14 cellular contexts compared by ENCODE assay signal in genomic region chr1:156356262-156356874, GRCh38. TPM values are rescaled to one million over a fixed set of nuclear protein-coding genes. Genes with fewer than 3 reads are reported as not detected.
A peak's percentile ranks its signal among the peaks of the same experiment; 100 is the strongest.
DNase-seq lines count a peak whose midpoint lies in the region; ATAC-seq, FAIRE-seq and TF ChIP-seq lines count a peak whose summit lies in the region.
"Had no signal": no experiment of that assay in that cellular context is flagged by ENCODE, and none has a peak within 500 bp of the region (broad histone marks: within the 10 kb centered on the region; RNA-seq: fewer than 3 reads in every experiment).

No MANE protein-coding gene starts in this region.

- H3K9me2 ChIP-seq in GM23338 (ENCODE audit: insufficient read depth), result no peaks in the 10 kb centered on the region

- FAIRE-seq in K562 (lab: Jason Lieb, UNC) (no peak), frontal cortex (lab: Jason Lieb, UNC) (no peak)
- FAIRE-seq: colon had no signal

- no TSS peak for BruUV-seq in K562 (replicated peaks; lab: Mats Ljungman, UMichigan)

- CTCF ChIA-PET in K562 (lab: Yijun Ruan, JAX; ENCODE audit: low intra/inter-chr PET ratio), result interaction anchor here (2.8 kb wide), 1 partner anchor 89 kb away, joined by 23 read pairs; no protein-coding TSS in a partner anchor

- POLR2A ChIA-PET in K562 (lab: Yijun Ruan, JAX), result interaction anchor here (0.5 to 0.9 kb wide), 2 partner anchors 8 to 9 kb away, joined by 3 to 5 read pairs; no protein-coding TSS in a partner anchor

- peak overlapping the region in 10 of 11 experiments; percentile 10 to 48 (median 36); a peak in 9 of 22 replicates for H3K4me2 ChIP-seq in BLaER1 treated with 17β-estradiol and CSF1 and Interleukin-3, amounts not matched to agents 10 nM and 100 nM
- H3K4me2 ChIP-seq in GM23338, result peak overlapping the region; percentile 88
- peak overlapping the region; percentile 41; the same call in 1 of the 2 replicates for H3K4me2 ChIP-seq in K562 (ENCODE audit: insufficient read depth, low read length)

- H3K9me1 ChIP-seq in K562 (ENCODE audit: control insufficient read depth, insufficient read depth, low read length), result no peaks in the 10 kb centered on the region

- TF ChIP-seq RAD21 in K562 (CRISPR knock-in tag; conservative IDR thresholded peaks at IDR 0.05 in 1 of 2, IDR thresholded peaks at IDR 0.05 in 1 of 2), result no peak

- H3K9ac ChIP-seq in BLaER1 treated with 17β-estradiol and CSF1 and Interleukin-3, amounts not matched to agents 10 nM and 100 nM, result no peak overlapping the region
- peak overlapping the region in 1 of 2 experiments; percentile 80; a peak in 1 of 4 replicates for H3K9ac ChIP-seq in K562 (ENCODE audit: insufficient read depth in 1 of 2, low read depth in 2 of 2, low read length in 2 of 2)

- TF ChIP-seq EP300 in K562 (IDR thresholded peaks at IDR 0.05; ENCODE audit: low read length), result no peak

- no peak for TF ChIP-seq CTCF in GM23338 (conservative IDR thresholded peaks at IDR 0.05; ENCODE audit: low read depth in 2 of 2)
- no peak for TF ChIP-seq CTCF in K562 (IDR thresholded peaks at IDR 0.05 in 2 of 3, conservative IDR thresholded peaks at IDR 0.05 in 1 of 3; ENCODE audit: insufficient read depth in 2 of 3, low read depth in 1 of 3, low read length in 3 of 3)

- no peak overlapping the region for H3K4me3 ChIP-seq in BLaER1 treated with 17β-estradiol and CSF1 and Interleukin-3, amounts not matched to agents 10 nM and 100 nM
- peak overlapping the region; percentile 62 for H3K4me3 ChIP-seq in GM23338
- H3K4me3 ChIP-seq in K562, result no peak overlapping the region
- H3K4me3 ChIP-seq: adrenal gland, suprapubic skin had no signal

- H3K27me3 Mint-ChIP-seq in GM23338 (ENCODE audit: insufficient read depth, low read depth, poor library complexity), result no peaks in the 10 kb centered on the region
- H3K27me3 Mint-ChIP-seq in stimulated activated memory B cell treated with anti-CD40 and anti-IgM and Interleukin-4, amounts not matched to agents 10 μg/mL and 1 μg/mL and 100 μg/mL, for 72 hours, result peaks cover 47% of the 10 kb centered on the region

- peaks cover 19 to 45% (median 31%) of the 10 kb centered on the region in 11 experiments; a peak in 21 of 22 replicates for H3K27me3 ChIP-seq in BLaER1 treated with 17β-estradiol and CSF1 and Interleukin-3, amounts not matched to agents 10 nM and 100 nM
- H3K27me3 ChIP-seq in GM23338 (ENCODE audit: insufficient read depth) (no peaks in the 10 kb centered on the region), K562 (ENCODE audit: control insufficient read depth in 2 of 2, insufficient read depth in 2 of 2, low read length in 2 of 2) (peaks cover 20 to 22% of the 10 kb centered on the region in 2 experiments)

- no peaks in the 10 kb centered on the region for H3K36me3 ChIP-seq in BLaER1 treated with 17β-estradiol and CSF1 and Interleukin-3, amounts not matched to agents 10 nM and 100 nM
- H3K36me3 ChIP-seq in GM23338 (ENCODE audit: insufficient read depth) (no peaks in the 10 kb centered on the region), K562 (ENCODE audit: control insufficient read depth, insufficient read depth, low read length) (no peaks in the 10 kb centered on the region)
- H3K36me3 ChIP-seq: adrenal gland, neutrophil, suprapubic skin had no signal

- no peaks in the 10 kb centered on the region for H3K36me3 Mint-ChIP-seq in GM23338 (ENCODE audit: low read depth)
- H3K36me3 Mint-ChIP-seq in stimulated activated memory B cell treated with anti-CD40 and anti-IgM and Interleukin-4, amounts not matched to agents 10 μg/mL and 1 μg/mL and 100 μg/mL, for 72 hours, result no peaks in the 10 kb centered on the region
- H3K36me3 Mint-ChIP-seq: activated CD8-positive, alpha-beta memory T cell treated with anti-CD3 and anti-CD28 coated beads, Interleukin-2, amount 10 ng/mL, durations not matched to agents 7 days and 5 days; CD4-positive, alpha-beta memory T cell had no signal

- intact Hi-C loops in K562 (cut with micrococcal nuclease), result no loop called here

- 0 out of 2 replicates have a peak, but pooled peaks cover 4% of the 10 kb centered on the region for H3F3A ChIP-seq in GM23338 (replicated peaks; ENCODE audit: low read depth)

- peak overlapping the region; percentile 69 for H3K4me3 Mint-ChIP-seq in GM23338
- no peak overlapping the region for H3K4me3 Mint-ChIP-seq in stimulated activated memory B cell treated with anti-CD40 and anti-IgM and Interleukin-4, amounts not matched to agents 10 μg/mL and 1 μg/mL and 100 μg/mL, for 72 hours
- H3K4me3 Mint-ChIP-seq: activated CD8-positive, alpha-beta memory T cell treated with anti-CD3 and anti-CD28 coated beads, Interleukin-2, amount 10 ng/mL, durations not matched to agents 7 days and 5 days had no signal

- no peak for TF ChIP-seq POLR2A in K562 (conservative IDR thresholded peaks at IDR 0.05)

- no peaks in the 10 kb centered on the region for H3K9me3 ChIP-seq in BLaER1 treated with 17β-estradiol and CSF1 and Interleukin-3, amounts not matched to agents 10 nM and 100 nM (replicated peaks in 1 of 11)
- H3K9me3 ChIP-seq in K562 (replicated peaks; ENCODE audit: control insufficient read depth, insufficient read depth, low read depth, low read length), result no peaks in the 10 kb centered on the region
- H3K9me3 ChIP-seq: adrenal gland, neutrophil, suprapubic skin had no signal

- no peak overlapping the region for H3K27ac Mint-ChIP-seq in GM23338
- no peak overlapping the region for H3K27ac Mint-ChIP-seq in stimulated activated memory B cell treated with anti-CD40 and anti-IgM and Interleukin-4, amounts not matched to agents 10 μg/mL and 1 μg/mL and 100 μg/mL, for 72 hours
- H3K27ac Mint-ChIP-seq: activated CD8-positive, alpha-beta memory T cell treated with anti-CD3 and anti-CD28 coated beads, Interleukin-2, amount 10 ng/mL, durations not matched to agents 7 days and 5 days had no signal

- H2AFZ ChIP-seq in GM23338, result peak overlapping the region; percentile 76
- H2AFZ ChIP-seq in K562 (ENCODE audit: low read depth, low read length), result no peak overlapping the region

- H3K4me1 ChIP-seq in BLaER1 treated with 17β-estradiol and CSF1 and Interleukin-3, amounts not matched to agents 10 nM and 100 nM, result peaks cover 0 to 9% (median 0%) of the 10 kb centered on the region in 10 experiments; a peak in 4 of 20 replicates
- 0 out of 2 replicates have a peak, but pooled peaks cover 4% of the 10 kb centered on the region for H3K4me1 ChIP-seq in GM23338 (ENCODE audit: insufficient read depth)
- H3K4me1 ChIP-seq in K562 (replicated peaks in 1 of 2; ENCODE audit: control insufficient read depth in 2 of 2, insufficient read depth in 2 of 2, low read length in 2 of 2), result peaks cover 0 to 6% of the 10 kb centered on the region in 2 experiments; a peak in 2 of 5 replicates
- H3K4me1 ChIP-seq: adrenal gland had no signal

- H3K9me3 Mint-ChIP-seq in GM23338, result 0 out of 3 replicates have a peak, but pooled peaks cover 3% of the 10 kb centered on the region
- H3K9me3 Mint-ChIP-seq in stimulated activated memory B cell treated with anti-CD40 and anti-IgM and Interleukin-4, amounts not matched to agents 10 μg/mL and 1 μg/mL and 100 μg/mL, for 72 hours, result no peaks in the 10 kb centered on the region
- H3K9me3 Mint-ChIP-seq: CD4-positive, alpha-beta memory T cell had no signal

- DNase-seq in GM23338 (ENCODE audit: low spot score) (no peak), K562 (ENCODE audit: extremely low read depth in 1 of 4, low spot score in 3 of 4) (no peak), frontal cortex (ENCODE audit: low spot score in 2 of 2) (no peak), T-helper 2 cell (no peak)

- ATAC-seq in GM23338 (no peak), K562 (no peak)
- ATAC-seq in stimulated activated memory B cell treated with anti-CD40 and anti-IgM and Interleukin-4, amounts not matched to agents 10 μg/mL and 1 μg/mL and 100 μg/mL, for 72 hours, result no peak

- H3K79me2 ChIP-seq in GM23338 (replicated peaks; ENCODE audit: insufficient read depth) (no peaks in the 10 kb centered on the region), K562 (ENCODE audit: control insufficient read depth, insufficient read depth, low read length) (no peaks in the 10 kb centered on the region)

- 12% methylated on average over 6 of the region's 6 CpGs for WGBS in K562 (ENCODE audit: insufficient coverage, low coverage, missing lambda C conversion rate)

- peaks cover 14% of the 10 kb centered on the region for H3K4me1 Mint-ChIP-seq in GM23338
- H3K4me1 Mint-ChIP-seq in stimulated activated memory B cell treated with anti-CD40 and anti-IgM and Interleukin-4, amounts not matched to agents 10 μg/mL and 1 μg/mL and 100 μg/mL, for 72 hours, result peaks cover 9% of the 10 kb centered on the region

- no peaks in the 10 kb centered on the region for H4K20me1 ChIP-seq in BLaER1 treated with 17β-estradiol and CSF1 and Interleukin-3, amounts not matched to agents 10 nM and 100 nM
- H4K20me1 ChIP-seq in GM23338 (replicated peaks; ENCODE audit: insufficient read depth), result no peaks in the 10 kb centered on the region
- no peaks in the 10 kb centered on the region for H4K20me1 ChIP-seq in K562 (replicated peaks; ENCODE audit: control insufficient read depth, insufficient read depth, low read length)

- no peak overlapping the region for H3K27ac ChIP-seq in BLaER1 treated with 17β-estradiol and CSF1 and Interleukin-3, amounts not matched to agents 10 nM and 100 nM
- H3K27ac ChIP-seq in GM23338 (ENCODE audit: low read depth) (0 out of 2 replicates have a peak overlapping the region, but pooled peaks have one; percentile 22), K562 (ENCODE audit: extremely low read depth, low read depth, low read length) (no peak overlapping the region)
- H3K27ac ChIP-seq: adrenal gland, neutrophil, suprapubic skin had no signal

- in situ Hi-C loops in K562 (cut with MboI), result no loop called here

RNA-seq across cellular contexts. Expression of gene RHBG, which starts 12.6 kb away (rescaled TPM):
- total RNA-seq in GM23338 (2014; rRNA removed; shearing (Covaris generic)), result 1.6 and 1.7 TPM in 2 replicates
- polyA plus RNA-seq in GM23338 (2016; fragmentation: Nextera tagmentation; extraction: Ambion mirVana) (1.2 and 2.1 TPM in 2 replicates), K562 (2011; rRNA removed) (not detected in 2 replicates), K562 (2014; fragmentation: Illumina TruSeq; extraction: Trizol) (not detected in 2 replicates), K562 (2014; fragmentation: Nextera tagmentation; extraction: Ambion mirVana) (not detected), K562 (2014; rRNA removed) (not detected in 2 replicates)
- not detected in 2 replicates for total RNA-seq in K562 (2011; cell fraction: chromatin; rRNA removed; ENCODE audit: low replicate concordance)
- not detected in 2 replicates for total RNA-seq in K562 (2011; cell fraction: nucleolus; rRNA removed)
- not detected in 2 replicates for total RNA-seq in K562 (2011; cell fraction: nucleoplasm; rRNA removed)
- total RNA-seq in K562 (2014; rRNA removed) (not detected in 2 replicates), K562 (2014; rRNA removed; fragmentation: Illumina TruSeq; extraction: Trizol) (not detected in 2 replicates), K562 (2015; rRNA removed; fragmentation: Illumina TruSeq; extraction: Trizol) (not detected in 2 replicates), K562 (2021) (not detected in 2 replicates), frontal cortex (not detected)
- polyA plus RNA-seq in K562 (2011; cell fraction: cytosol; rRNA removed), result not detected in 2 replicates
- polyA plus RNA-seq in K562 (2011; cell fraction: nucleus; rRNA removed), result not detected in 2 replicates
- polyA plus RNA-seq in K562 (2012), result not detected in 2 replicates
- polyA minus RNA-seq in K562 (2011; rRNA and poly(A)+ RNA removed), result not detected in 2 replicates
- polyA minus RNA-seq in K562 (2011; cell fraction: cytosol; rRNA and poly(A)+ RNA removed), result not detected in 2 replicates
- polyA minus RNA-seq in K562 (2011; cell fraction: nucleus; rRNA and poly(A)+ RNA removed), result not detected in 2 replicates
- total RNA-seq: activated CD8-positive, alpha-beta memory T cell treated with anti-CD3 and anti-CD28 coated beads, Interleukin-2, amount 10 ng/mL, durations not matched to agents 7 days and 5 days; CD4-positive, alpha-beta memory T cell; HT1080 had no signal
- polyA plus RNA-seq: CD4-positive, alpha-beta memory T cell had no signal

RNA-seq across cellular contexts. Expression of gene TSACC, which starts 18.0 kb away (rescaled TPM):
- total RNA-seq in GM23338 (2014; rRNA removed; shearing (Covaris generic)), result 0.66 and 2.5 TPM in 2 replicates
- polyA plus RNA-seq in GM23338 (2016; fragmentation: Nextera tagmentation; extraction: Ambion mirVana) (9.3 and 9.8 TPM in 2 replicates), K562 (2011; rRNA removed) (2.1 and 2.2 TPM in 2 replicates), K562 (2014; fragmentation: Illumina TruSeq; extraction: Trizol) (4.5 TPM in 2 replicates), K562 (2014; fragmentation: Nextera tagmentation; extraction: Ambion mirVana) (1 to 10 TPM; 7.3 to 7.4 TPM), K562 (2014; rRNA removed) (5.0 and 7.5 TPM in 2 replicates)
- total RNA-seq in K562 (2011; cell fraction: chromatin; rRNA removed; ENCODE audit: low replicate concordance), result 0.67 TPM in 1 of 2 replicates, not detected in the other
- 1.1 TPM in 1 of 2 replicates, not detected in the other for total RNA-seq in K562 (2011; cell fraction: nucleolus; rRNA removed)
- 0.59 TPM in 1 of 2 replicates, not detected in the other for total RNA-seq in K562 (2011; cell fraction: nucleoplasm; rRNA removed)
- total RNA-seq in K562 (2014; rRNA removed) (0.45 and 1.6 TPM in 2 replicates), K562 (2014; rRNA removed; fragmentation: Illumina TruSeq; extraction: Trizol) (1.8 and 2.1 TPM in 2 replicates), K562 (2015; rRNA removed; fragmentation: Illumina TruSeq; extraction: Trizol) (2.5 and 2.6 TPM in 2 replicates), K562 (2021) (1.0 and 1.1 TPM in 2 replicates), frontal cortex (not detected)
- 1.9 and 3.2 TPM in 2 replicates for polyA plus RNA-seq in K562 (2011; cell fraction: cytosol; rRNA removed)
- polyA plus RNA-seq in K562 (2011; cell fraction: nucleus; rRNA removed), result 1.1 and 1.3 TPM in 2 replicates
- 0.96 and 3.3 TPM in 2 replicates for polyA plus RNA-seq in K562 (2012)
- 0.88 and 1.9 TPM in 2 replicates for polyA minus RNA-seq in K562 (2011; rRNA and poly(A)+ RNA removed)
- not detected in 2 replicates for polyA minus RNA-seq in K562 (2011; cell fraction: cytosol; rRNA and poly(A)+ RNA removed)
- 1.1 TPM in 1 of 2 replicates, not detected in the other for polyA minus RNA-seq in K562 (2011; cell fraction: nucleus; rRNA and poly(A)+ RNA removed)
- total RNA-seq: activated CD8-positive, alpha-beta memory T cell treated with anti-CD3 and anti-CD28 coated beads, Interleukin-2, amount 10 ng/mL, durations not matched to agents 7 days and 5 days; CD4-positive, alpha-beta memory T cell; suprapubic skin had no signal

RNA-seq across cellular contexts. Expression of gene CCT3, which starts 18.3 kb away (rescaled TPM):
- 526 and 618 TPM in 2 replicates for total RNA-seq in GM23338 (2014; rRNA removed; shearing (Covaris generic))
- polyA plus RNA-seq in GM23338 (2016; fragmentation: Nextera tagmentation; extraction: Ambion mirVana) (405 and 410 TPM in 2 replicates), K562 (2011; rRNA removed) (682 and 836 TPM in 2 replicates), K562 (2014; fragmentation: Illumina TruSeq; extraction: Trizol) (536 and 610 TPM in 2 replicates), K562 (2014; fragmentation: Nextera tagmentation; extraction: Ambion mirVana) (1,000 to 10,000 TPM in 1 of 2 experiments, 100 to 1,000 TPM in 1; 871 to 1,167 TPM), K562 (2014; rRNA removed) (475 and 532 TPM in 2 replicates)
- 286 and 378 TPM in 2 replicates for total RNA-seq in K562 (2011; cell fraction: chromatin; rRNA removed; ENCODE audit: low replicate concordance)
- 207 and 211 TPM in 2 replicates for total RNA-seq in K562 (2011; cell fraction: nucleolus; rRNA removed)
- 281 and 365 TPM in 2 replicates for total RNA-seq in K562 (2011; cell fraction: nucleoplasm; rRNA removed)
- total RNA-seq in K562 (2014; rRNA removed) (567 and 570 TPM in 2 replicates), K562 (2014; rRNA removed; fragmentation: Illumina TruSeq; extraction: Trizol) (610 and 635 TPM in 2 replicates), K562 (2015; rRNA removed; fragmentation: Illumina TruSeq; extraction: Trizol) (573 and 580 TPM in 2 replicates), K562 (2021) (521 and 542 TPM in 2 replicates), frontal cortex (355 TPM)
- 554 and 570 TPM in 2 replicates for polyA plus RNA-seq in K562 (2011; cell fraction: cytosol; rRNA removed)
- 205 and 257 TPM in 2 replicates for polyA plus RNA-seq in K562 (2011; cell fraction: nucleus; rRNA removed)
- polyA plus RNA-seq in K562 (2012), result 345 and 420 TPM in 2 replicates
- 839 and 1,099 TPM in 2 replicates for polyA minus RNA-seq in K562 (2011; rRNA and poly(A)+ RNA removed)
- polyA minus RNA-seq in K562 (2011; cell fraction: cytosol; rRNA and poly(A)+ RNA removed), result 448 and 506 TPM in 2 replicates
- polyA minus RNA-seq in K562 (2011; cell fraction: nucleus; rRNA and poly(A)+ RNA removed), result 78.0 and 147 TPM in 2 replicates

RNA-seq across cellular contexts. Expression of gene VHLL, which starts 57.3 kb away (rescaled TPM):
- total RNA-seq in GM23338 (2014; rRNA removed; shearing (Covaris generic)), result not detected in 2 replicates
- polyA plus RNA-seq in GM23338 (2016; fragmentation: Nextera tagmentation; extraction: Ambion mirVana) (not detected in 2 replicates), K562 (2011; rRNA removed) (not detected in 2 replicates), K562 (2014; fragmentation: Illumina TruSeq; extraction: Trizol) (not detected in 2 replicates), K562 (2014; fragmentation: Nextera tagmentation; extraction: Ambion mirVana) (not detected), K562 (2014; rRNA removed) (not detected in 2 replicates)
- total RNA-seq in K562 (2011; cell fraction: chromatin; rRNA removed; ENCODE audit: low replicate concordance), result 1.3 TPM in 1 of 2 replicates, not detected in the other
- total RNA-seq in K562 (2011; cell fraction: nucleolus; rRNA removed), result not detected in 2 replicates
- total RNA-seq in K562 (2011; cell fraction: nucleoplasm; rRNA removed), result 0.66 TPM in 1 of 2 replicates, not detected in the other
- total RNA-seq in K562 (2014; rRNA removed) (not detected in 2 replicates), K562 (2014; rRNA removed; fragmentation: Illumina TruSeq; extraction: Trizol) (not detected in 2 replicates), K562 (2015; rRNA removed; fragmentation: Illumina TruSeq; extraction: Trizol) (not detected in 2 replicates), K562 (2021) (not detected in 2 replicates), frontal cortex (0.82 TPM)
- not detected in 2 replicates for polyA plus RNA-seq in K562 (2011; cell fraction: cytosol; rRNA removed)
- polyA plus RNA-seq in K562 (2011; cell fraction: nucleus; rRNA removed), result not detected in 2 replicates
- not detected in 2 replicates for polyA plus RNA-seq in K562 (2012)
- polyA minus RNA-seq in K562 (2011; rRNA and poly(A)+ RNA removed), result not detected in 2 replicates
- polyA minus RNA-seq in K562 (2011; cell fraction: cytosol; rRNA and poly(A)+ RNA removed), result not detected in 2 replicates
- polyA minus RNA-seq in K562 (2011; cell fraction: nucleus; rRNA and poly(A)+ RNA removed), result not detected in 2 replicates
- total RNA-seq: activated CD8-positive, alpha-beta memory T cell treated with anti-CD3 and anti-CD28 coated beads, Interleukin-2, amount 10 ng/mL, durations not matched to agents 7 days and 5 days; HT1080; suprapubic skin had no signal
- polyA plus RNA-seq: CD4-positive, alpha-beta memory T cell; esophagus had no signal

Comparison
In these comparisons a context has a peak if more than half of its experiments do, and no peak if none do; other contexts are left out.
1. H3K4me2 ChIP-seq: peak in every context shown above with its lines; median percentile 88 in GM23338; 41 in K562; 36 in BLaER1 treated with 17β-estradiol and CSF1 and Interleukin-3, amounts not matched to agents 10 nM and 100 nM.